30 cellular contexts compared by ENCODE assay signal in genomic region chr19:58024661-58025060, GRCh38. TPM values are rescaled to one million over a fixed set of nuclear protein-coding genes. Genes with fewer than 3 reads are reported as not detected.
"Had no signal": no experiment of that assay in that cellular context is flagged by ENCODE, and none has a peak within 500 bp of the region (broad histone marks: within the 10 kb centered on the region; RNA-seq: fewer than 3 reads in every experiment).

No MANE protein-coding gene starts in this region.

- H3K36me3 ChIP-seq: ascending aorta, cardiac muscle cell had no signal

- DNase-seq: activated B cell treated with CpG ODN at 0.5 μM for 24 hours; activated CD4-positive, alpha-beta memory T cell treated with anti-CD3 and anti-CD28 coated beads, Interleukin-2, amount 10 ng/mL, durations not matched to agents 7 days and 5 days; activated CD4-positive, alpha-beta T cell treated with anti-CD3 and anti-CD28 coated beads for 1 hour; activated CD4-positive, alpha-beta T cell treated with anti-CD3 and anti-CD28 coated beads for 36 hours; activated CD4-positive, alpha-beta T cell treated with anti-CD3 and anti-CD28 coated beads for 48 hours; activated CD4-positive, alpha-beta T cell treated with anti-CD3 and anti-CD28 coated beads, Interleukin-2, amount 10 ng/mL, durations not matched to agents 7 days and 5 days; activated CD4-positive, alpha-beta T cell treated with anti-CD3 and anti-CD28 coated beads, Interleukin-2, amount 50 U/mL, for 48 hours; activated CD8-positive, alpha-beta memory T cell treated with anti-CD3 and anti-CD28 coated beads for 24 hours; activated CD8-positive, alpha-beta memory T cell treated with anti-CD3 and anti-CD28 coated beads, Interleukin-2, amount 10 ng/mL, durations not matched to agents 7 days and 5 days; activated CD8-positive, alpha-beta memory T cell treated with anti-CD3 and anti-CD28 coated beads, Interleukin-2, amount 50 U/mL, for 48 hours; activated CD8-positive, alpha-beta T cell treated with anti-CD3 and anti-CD28 coated beads, Interleukin-2, amount 10 ng/mL, durations not matched to agents 7 days and 5 days; activated effector memory CD4-positive, alpha-beta T cell treated with Interleukin-2 at 50 U/mL for 16 hours; activated gamma-delta T cell; activated naive CD4-positive, alpha-beta T cell treated with anti-CD3 and anti-CD28 coated beads, Interleukin-2, amount 10 ng/mL, durations not matched to agents 7 days and 5 days; activated naive CD4-positive, alpha-beta T cell treated with Interleukin-2 at 50 U/mL for 16 hours; activated naive CD8-positive, alpha-beta T cell treated with anti-CD3 and anti-CD28 coated beads, Interleukin-2, amount 10 ng/mL, durations not matched to agents 7 days and 5 days; activated naive CD8-positive, alpha-beta T cell treated with anti-CD3 and anti-CD28 coated beads, Interleukin-2, amount 50 U/mL, for 24 hours; activated T-cell treated with anti-CD3 and anti-CD28 coated beads, Interleukin-2, amount 50 U/mL, for 24 hours; activated T-cell treated with anti-CD3 and anti-CD28 coated beads, Interleukin-2, amount 50 U/mL, for 48 hours; amygdala; anterior cingulate cortex; caudate nucleus; cerebellar nuclear complex; T-helper 1 cell; T-helper 2 cell; T-helper 9 cell had no signal

- H3K4me1 ChIP-seq: ascending aorta had no signal

- H3K27me3 ChIP-seq: ascending aorta, cardiac muscle cell had no signal

- H3K9me3 ChIP-seq: ascending aorta had no signal

- ATAC-seq: activated CD4-positive, alpha-beta T cell treated with anti-CD3 and anti-CD28 coated beads for 36 hours; activated CD8-positive, alpha-beta memory T cell treated with anti-CD3 and anti-CD28 coated beads, Interleukin-2, amount 10 ng/mL, durations not matched to agents 7 days and 5 days; activated CD8-positive, alpha-beta T cell treated with anti-CD3 and anti-CD28 coated beads, Interleukin-2, amount 10 ng/mL, durations not matched to agents 7 days and 5 days; activated naive CD8-positive, alpha-beta T cell treated with anti-CD3 and anti-CD28 coated beads, Interleukin-2, amount 50 U/mL, for 24 hours had no signal

- H3K27ac ChIP-seq: ascending aorta, cardiac muscle cell, VCaP had no signal

- H3K4me3 ChIP-seq: ascending aorta, cardiac muscle cell had no signal

RNA-seq across cellular contexts. Expression of gene ZSCAN1, which starts 9.2 kb away (rescaled TPM):
- total RNA-seq: activated B cell treated with CpG ODN at 0.5 μM for 24 hours; activated CD4-positive, alpha-beta memory T cell treated with anti-CD3 and anti-CD28 coated beads, Interleukin-2, amount 10 ng/mL, durations not matched to agents 7 days and 5 days; activated CD4-positive, alpha-beta T cell treated with anti-CD3 and anti-CD28 coated beads for 36 hours; activated CD4-positive, alpha-beta T cell treated with anti-CD3 and anti-CD28 coated beads, Interleukin-2, amount 10 ng/mL, durations not matched to agents 7 days and 5 days; activated CD8-positive, alpha-beta memory T cell treated with anti-CD3 and anti-CD28 coated beads, Interleukin-2, amount 10 ng/mL, durations not matched to agents 7 days and 5 days; activated CD8-positive, alpha-beta T cell treated with anti-CD3 and anti-CD28 coated beads, Interleukin-2, amount 10 ng/mL, durations not matched to agents 7 days and 5 days; activated naive CD8-positive, alpha-beta T cell treated with anti-CD3 and anti-CD28 coated beads, Interleukin-2, amount 10 ng/mL, durations not matched to agents 7 days and 5 days; activated T-helper 2 cell treated with anti-CD3 and anti-CD28 coated beads, Interferon-gamma antibody, Interleukin-2, Interleukin-4, amounts not matched to agents 10 μg/mL and 5 μg/mL and 100 μg/mL, durations not matched to agents 14 hours and 24 hours and 36 hours; ascending aorta had no signal

RNA-seq across cellular contexts. Expression of gene ZNF135, which starts 34.4 kb away (rescaled TPM):
- total RNA-seq: activated CD4-positive, alpha-beta memory T cell treated with anti-CD3 and anti-CD28 coated beads, Interleukin-2, amount 10 ng/mL, durations not matched to agents 7 days and 5 days; activated T-helper 2 cell treated with anti-CD3 and anti-CD28 coated beads, Interferon-gamma antibody, Interleukin-2, Interleukin-4, amounts not matched to agents 10 μg/mL and 5 μg/mL and 100 μg/mL, durations not matched to agents 14 hours and 24 hours and 36 hours had no signal

RNA-seq across cellular contexts. Expression of gene C19orf18, which starts 50.3 kb away (rescaled TPM):
- total RNA-seq: ascending aorta had no signal
